9 cellular contexts compared by ENCODE assay signal in genomic region chr19:4130635-4131438, GRCh38. TPM values are rescaled to one million over a fixed set of nuclear protein-coding genes. Genes with fewer than 3 reads are reported as not detected.
DNase-seq lines count a peak whose midpoint lies in the region; ATAC-seq, FAIRE-seq and TF ChIP-seq lines count a peak whose summit lies in the region.
"Had no signal": no experiment of that assay in that cellular context is flagged by ENCODE, and none has a peak within 500 bp of the region (broad histone marks: within the 10 kb centered on the region; RNA-seq: fewer than 3 reads in every experiment).

No MANE protein-coding gene starts in this region.

- intact Hi-C loops in left lung (cut with DNase I) = no loop called here

- H3K9me3 Mint-ChIP-seq in activated T-helper 17 cell treated with anti-CD3 and anti-CD28 coated beads, Interleukin-2, amount 50 U/mL, for 72 hours = no peaks in the 10 kb centered on the region

- H3K27me3 ChIP-seq in brain microvascular endothelial cell (replicated peaks) = no peaks in the 10 kb centered on the region
- H3K27me3 ChIP-seq in left lung = no peaks in the 10 kb centered on the region

- no peak overlapping the region for H3K4me3 ChIP-seq in AG04449 (ENCODE audit: low read depth, low read length)
- no peak overlapping the region for H3K4me3 ChIP-seq in brain microvascular endothelial cell (ENCODE audit: low read depth, low read length)
- H3K4me3 ChIP-seq in left lung = no peak overlapping the region

- H3K27ac Mint-ChIP-seq in activated T-helper 17 cell treated with anti-CD3 and anti-CD28 coated beads, Interleukin-2, amount 50 U/mL, for 72 hours = no peak overlapping the region

- H3K4me3 Mint-ChIP-seq in activated T-helper 17 cell treated with anti-CD3 and anti-CD28 coated beads, Interleukin-2, amount 50 U/mL, for 72 hours = no peak overlapping the region

- peak; percentile 36 for ATAC-seq in left lung
- ATAC-seq in activated T-helper 17 cell treated with anti-CD3 and anti-CD28 coated beads, Interleukin-2, amount 50 U/mL, for 72 hours (replicated peaks) = no peak

- CTCF ChIA-PET in AG04449 (lab: Yijun Ruan, JAX) = interaction anchor here (1.3 to 3.0 kb wide), 3 partner anchors 10 to 145 kb away, joined by 4 to 37 read pairs (median 5); no protein-coding TSS in a partner anchor

- H3K36me3 Mint-ChIP-seq in activated T-helper 17 cell treated with anti-CD3 and anti-CD28 coated beads, Interleukin-2, amount 50 U/mL, for 72 hours (ENCODE audit: low read depth) = no peaks in the 10 kb centered on the region

- H3K4me1 Mint-ChIP-seq in activated T-helper 17 cell treated with anti-CD3 and anti-CD28 coated beads, Interleukin-2, amount 50 U/mL, for 72 hours = no peaks in the 10 kb centered on the region

- FAIRE-seq in HTR-8/SVneo (lab: Jason Lieb, UNC) = no peak

- H3K27ac ChIP-seq in brain microvascular endothelial cell = peak overlapping the region; percentile 97
- H3K27ac ChIP-seq in left lung = no peak overlapping the region

- no peaks in the 10 kb centered on the region for H3K36me3 ChIP-seq in brain microvascular endothelial cell (replicated peaks)
- no peaks in the 10 kb centered on the region for H3K36me3 ChIP-seq in left lung

- H3K27me3 Mint-ChIP-seq in activated T-helper 17 cell treated with anti-CD3 and anti-CD28 coated beads, Interleukin-2, amount 50 U/mL, for 72 hours = no peaks in the 10 kb centered on the region

- H3K4me1 ChIP-seq in left lung = no peaks in the 10 kb centered on the region

- POLR2A ChIA-PET in AG04449 (lab: Yijun Ruan, JAX) = no interaction called here

- TF ChIP-seq CTCF in AG04449 (IDR thresholded peaks at IDR 0.05; ENCODE audit: insufficient read depth, low read length, missing control alignments) = no peak
- no peak for TF ChIP-seq CTCF in brain microvascular endothelial cell (IDR thresholded peaks at IDR 0.05; ENCODE audit: low read depth, low read length, missing control alignments)
- TF ChIP-seq CTCF in left lung (IDR thresholded peaks at IDR 0.05) = no peak

- in situ Hi-C loops in brain microvascular endothelial cell (cut with HindIII; ENCODE audit: low pct_ligation_motif_present, low sequenced_read_pairs) = no loop called here

- DNase-seq in AG04449 (ENCODE audit: low read depth, low spot score) (peak; percentile 46), HTR-8/SVneo (ENCODE audit: insufficient read length, low spot score) (peak; percentile 26), brain microvascular endothelial cell (peak; percentile 80), left lung (no peak), cerebellar cortex (ENCODE audit: low spot score) (no peak), NCI-H146 (lab: John Stamatoyannopoulos, UW) (no peak)
- no peak for DNase-seq in activated CD4-positive, alpha-beta T cell treated with anti-CD3 and anti-CD28 coated beads for 48 hours
- DNase-seq: NCI-H1694 had no signal

- H3K9me3 ChIP-seq in left lung = no peaks in the 10 kb centered on the region

RNA-seq across cellular contexts. Expression of gene MAP2K2, which starts 6.9 kb away (rescaled TPM):
- 100 to 1,000 TPM; 129 to 143 TPM for total RNA-seq in left lung
- total RNA-seq in activated T-helper 17 cell treated with anti-CD3 and anti-CD28 coated beads, Interleukin-2, amount 50 U/mL, for 72 hours = 100 to 1,000 TPM; 143 to 155 TPM

RNA-seq across cellular contexts. Expression of gene CREB3L3, which starts 22.6 kb away (rescaled TPM):
- total RNA-seq in left lung = not detected
- 1 to 10 TPM in 1 of 2 donors, not detected in 1; 1.1 TPM for total RNA-seq in activated T-helper 17 cell treated with anti-CD3 and anti-CD28 coated beads, Interleukin-2, amount 50 U/mL, for 72 hours

RNA-seq across cellular contexts. Expression of gene SIRT6, which starts 51.5 kb away (rescaled TPM):
- 10 to 100 TPM; 20.8 to 21.9 TPM for total RNA-seq in left lung
- 10 to 100 TPM; 37.9 to 38.9 TPM for total RNA-seq in activated T-helper 17 cell treated with anti-CD3 and anti-CD28 coated beads, Interleukin-2, amount 50 U/mL, for 72 hours

RNA-seq across cellular contexts. Expression of gene ANKRD24, which starts 51.7 kb away (rescaled TPM):
- 1 to 10 TPM in 1 of 2 donors, under 1 TPM in 1; 0.58 to 2.1 TPM for total RNA-seq in left lung
- total RNA-seq in activated T-helper 17 cell treated with anti-CD3 and anti-CD28 coated beads, Interleukin-2, amount 50 U/mL, for 72 hours = 1 to 10 TPM; 1.2 to 2.5 TPM

Comparison
In these comparisons a context has a peak if more than half of its experiments do, and no peak if none do; other contexts are left out.
1. DNase-seq: peak in AG04449 (single experiment), HTR-8/SVneo (single experiment) and brain microvascular endothelial cell (single experiment); none in left lung (0 of 2), cerebellar cortex (single experiment), activated CD4-positive, alpha-beta T cell treated with anti-CD3 and anti-CD28 coated beads for 48 hours (single experiment) and NCI-H146 (single experiment).